ENCODE assay signal across 3 cellular contexts in the genomic region with DNA sequence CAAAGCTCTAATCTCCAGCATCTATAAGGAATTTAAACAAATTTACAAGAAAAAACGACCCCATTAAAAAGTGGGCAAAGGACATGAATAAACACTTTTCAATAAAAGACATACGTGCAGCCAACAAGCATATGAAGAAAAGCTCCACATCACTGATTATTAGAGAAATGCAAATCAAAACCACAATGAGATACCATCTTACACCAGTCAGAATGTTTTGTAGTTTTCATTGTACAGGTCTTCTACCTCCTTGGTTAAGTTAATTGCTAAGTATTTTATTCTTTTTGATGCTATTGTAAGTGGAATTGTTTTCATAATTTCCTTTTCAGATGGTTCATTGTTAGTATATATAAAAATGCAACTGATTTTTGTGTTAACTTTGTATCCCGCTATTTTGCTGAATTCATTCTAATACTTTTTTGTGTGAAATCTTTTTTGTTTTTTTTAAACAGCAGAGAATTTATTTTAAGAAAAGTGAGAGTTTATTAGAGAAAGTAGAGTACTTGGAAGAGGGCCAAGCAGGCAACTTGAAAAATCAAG.
TF ChIP-seq lines count a peak whose summit lies in the region.

No MANE protein-coding gene starts in this region.

TF ChIP-seq in SK-N-SH treated with all-trans-retinoic acid at 6 μM for 48 hours, 23 proteins besides CTCF, POLR2A, EP300 and RAD21 (continued from another document):
- TF ChIP-seq, protein P1, sequence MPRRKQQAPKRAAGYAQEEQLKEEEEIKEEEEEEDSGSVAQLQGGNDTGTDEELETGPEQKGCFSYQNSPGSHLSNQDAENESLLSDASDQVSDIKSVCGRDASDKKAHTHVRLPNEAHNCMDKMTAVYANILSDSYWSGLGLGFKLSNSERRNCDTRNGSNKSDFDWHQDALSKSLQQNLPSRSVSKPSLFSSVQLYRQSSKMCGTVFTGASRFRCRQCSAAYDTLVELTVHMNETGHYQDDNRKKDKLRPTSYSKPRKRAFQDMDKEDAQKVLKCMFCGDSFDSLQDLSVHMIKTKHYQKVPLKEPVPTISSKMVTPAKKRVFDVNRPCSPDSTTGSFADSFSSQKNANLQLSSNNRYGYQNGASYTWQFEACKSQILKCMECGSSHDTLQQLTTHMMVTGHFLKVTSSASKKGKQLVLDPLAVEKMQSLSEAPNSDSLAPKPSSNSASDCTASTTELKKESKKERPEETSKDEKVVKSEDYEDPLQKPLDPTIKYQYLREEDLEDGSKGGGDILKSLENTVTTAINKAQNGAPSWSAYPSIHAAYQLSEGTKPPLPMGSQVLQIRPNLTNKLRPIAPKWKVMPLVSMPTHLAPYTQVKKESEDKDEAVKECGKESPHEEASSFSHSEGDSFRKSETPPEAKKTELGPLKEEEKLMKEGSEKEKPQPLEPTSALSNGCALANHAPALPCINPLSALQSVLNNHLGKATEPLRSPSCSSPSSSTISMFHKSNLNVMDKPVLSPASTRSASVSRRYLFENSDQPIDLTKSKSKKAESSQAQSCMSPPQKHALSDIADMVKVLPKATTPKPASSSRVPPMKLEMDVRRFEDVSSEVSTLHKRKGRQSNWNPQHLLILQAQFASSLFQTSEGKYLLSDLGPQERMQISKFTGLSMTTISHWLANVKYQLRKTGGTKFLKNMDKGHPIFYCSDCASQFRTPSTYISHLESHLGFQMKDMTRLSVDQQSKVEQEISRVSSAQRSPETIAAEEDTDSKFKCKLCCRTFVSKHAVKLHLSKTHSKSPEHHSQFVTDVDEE (CRISPR knock-in tag; IDR thresholded peaks at IDR 0.05) = no peak

TF ChIP-seq in SK-N-SH, 30 proteins besides CTCF, POLR2A, EP300 and RAD21 (continued from another document):
- TF ChIP-seq, protein P2, sequence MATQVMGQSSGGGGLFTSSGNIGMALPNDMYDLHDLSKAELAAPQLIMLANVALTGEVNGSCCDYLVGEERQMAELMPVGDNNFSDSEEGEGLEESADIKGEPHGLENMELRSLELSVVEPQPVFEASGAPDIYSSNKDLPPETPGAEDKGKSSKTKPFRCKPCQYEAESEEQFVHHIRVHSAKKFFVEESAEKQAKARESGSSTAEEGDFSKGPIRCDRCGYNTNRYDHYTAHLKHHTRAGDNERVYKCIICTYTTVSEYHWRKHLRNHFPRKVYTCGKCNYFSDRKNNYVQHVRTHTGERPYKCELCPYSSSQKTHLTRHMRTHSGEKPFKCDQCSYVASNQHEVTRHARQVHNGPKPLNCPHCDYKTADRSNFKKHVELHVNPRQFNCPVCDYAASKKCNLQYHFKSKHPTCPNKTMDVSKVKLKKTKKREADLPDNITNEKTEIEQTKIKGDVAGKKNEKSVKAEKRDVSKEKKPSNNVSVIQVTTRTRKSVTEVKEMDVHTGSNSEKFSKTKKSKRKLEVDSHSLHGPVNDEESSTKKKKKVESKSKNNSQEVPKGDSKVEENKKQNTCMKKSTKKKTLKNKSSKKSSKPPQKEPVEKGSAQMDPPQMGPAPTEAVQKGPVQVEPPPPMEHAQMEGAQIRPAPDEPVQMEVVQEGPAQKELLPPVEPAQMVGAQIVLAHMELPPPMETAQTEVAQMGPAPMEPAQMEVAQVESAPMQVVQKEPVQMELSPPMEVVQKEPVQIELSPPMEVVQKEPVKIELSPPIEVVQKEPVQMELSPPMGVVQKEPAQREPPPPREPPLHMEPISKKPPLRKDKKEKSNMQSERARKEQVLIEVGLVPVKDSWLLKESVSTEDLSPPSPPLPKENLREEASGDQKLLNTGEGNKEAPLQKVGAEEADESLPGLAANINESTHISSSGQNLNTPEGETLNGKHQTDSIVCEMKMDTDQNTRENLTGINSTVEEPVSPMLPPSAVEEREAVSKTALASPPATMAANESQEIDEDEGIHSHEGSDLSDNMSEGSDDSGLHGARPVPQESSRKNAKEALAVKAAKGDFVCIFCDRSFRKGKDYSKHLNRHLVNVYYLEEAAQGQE (IDR thresholded peaks at IDR 0.05; ENCODE audit: low read depth, low read length) = no peak
- TF ChIP-seq NRF1 (IDR thresholded peaks at IDR 0.05; ENCODE audit: low read depth, low read length) (no peak), GABPA (IDR thresholded peaks at IDR 0.05; ENCODE audit: low read depth) (no peak), RXRA (IDR thresholded peaks at IDR 0.05; ENCODE audit: borderline replicate concordance, low read depth) (no peak), YY1 (IDR thresholded peaks at IDR 0.05; ENCODE audit: low read depth) (no peak)
- TF ChIP-seq, protein P3, sequence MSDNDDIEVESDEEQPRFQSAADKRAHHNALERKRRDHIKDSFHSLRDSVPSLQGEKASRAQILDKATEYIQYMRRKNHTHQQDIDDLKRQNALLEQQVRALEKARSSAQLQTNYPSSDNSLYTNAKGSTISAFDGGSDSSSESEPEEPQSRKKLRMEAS (IDR thresholded peaks at IDR 0.05; ENCODE audit: low read depth) = no peak

TF ChIP-seq in endothelial cell of umbilical vein, 7 proteins besides CTCF, POLR2A, EP300 and RAD21 (continued from another document):
- TF ChIP-seq EZH2 (IDR thresholded peaks at IDR 0.05; ENCODE audit: borderline replicate concordance, low read depth, low read length, severe bottlenecking) (no peak), JUN (IDR thresholded peaks at IDR 0.05; ENCODE audit: borderline replicate concordance, insufficient read depth, insufficient read length, low read depth) (no peak), POLR2AphosphoS5 (IDR thresholded peaks at IDR 0.05; ENCODE audit: insufficient read depth, low read depth, low read length) (no peak)
